ENCODE assay signal across 14 cellular contexts in the genomic region with DNA sequence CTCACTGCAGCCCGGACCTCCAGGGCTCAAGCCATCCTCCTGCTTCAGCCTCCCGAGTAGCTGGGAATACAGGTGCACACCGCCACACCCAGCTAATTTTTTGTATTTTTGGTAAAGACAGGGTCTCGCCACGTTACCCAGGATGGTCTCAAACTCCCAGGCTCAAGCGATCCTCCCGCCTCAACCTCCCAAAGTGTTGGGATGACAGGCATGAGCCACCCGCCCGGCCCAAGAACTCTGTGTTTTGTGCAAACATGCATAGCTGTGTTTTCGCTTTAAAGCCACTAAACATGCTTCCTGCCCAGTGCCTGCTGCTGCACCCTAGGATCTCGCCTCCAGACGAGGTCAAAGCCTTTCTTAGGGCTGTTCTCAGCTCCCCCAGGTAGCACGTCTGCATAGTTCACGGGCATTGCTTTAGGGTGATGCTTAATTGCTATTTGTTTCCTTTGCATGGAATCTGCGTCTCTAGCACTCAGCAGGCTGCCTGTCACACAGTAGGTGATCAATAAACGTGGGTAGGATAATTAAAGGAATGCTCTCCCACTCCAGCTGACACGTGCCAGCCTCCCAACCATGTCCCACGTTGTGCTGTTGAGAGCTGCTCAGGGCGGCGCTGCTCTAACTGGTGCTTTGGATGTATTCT. TPM values are rescaled to one million over a fixed set of nuclear protein-coding genes. Genes with fewer than 3 reads are reported as not detected.
DNase-seq lines count a peak whose midpoint lies in the region; ATAC-seq and TF ChIP-seq lines count a peak whose summit lies in the region.
"Had no signal": no experiment of that assay in that cellular context is flagged by ENCODE, and none has a peak within 500 bp of the region (broad histone marks: within the 10 kb centered on the region; RNA-seq: fewer than 3 reads in every experiment).

No MANE protein-coding gene starts in this region.

- H3K27me3 Mint-ChIP-seq in neural crest cell (ENCODE audit: low read depth), result no peaks in the 10 kb centered on the region
- H3K27me3 Mint-ChIP-seq: stimulated activated naive CD8-positive, alpha-beta T cell treated with anti-CD3 and anti-CD28 coated beads, Interleukin-15, Interleukin-2, amounts not matched to agents 100 ng/mL and 50 ng/mL, for 24 hours had no signal

- no peaks in the 10 kb centered on the region for H3K9me3 ChIP-seq in Panc1 (ENCODE audit: control insufficient read depth, insufficient read depth, low read depth, low read length)
- no peaks in the 10 kb centered on the region for H3K9me3 ChIP-seq in upper lobe of right lung

- H3K27ac ChIP-seq in Panc1 (ENCODE audit: low read length) (no peak overlapping the region), upper lobe of right lung (no peak overlapping the region)
- H3K27ac ChIP-seq: KMS-11 had no signal

- no TSS peak for BruUV-seq in Panc1 (replicated peaks; lab: Mats Ljungman, UMichigan)

- no peaks in the 10 kb centered on the region for H3K36me3 Mint-ChIP-seq in neural crest cell (ENCODE audit: low read depth)

- H3K36me3 ChIP-seq in Panc1 (ENCODE audit: control insufficient read depth, insufficient read depth, low read length) (no peaks in the 10 kb centered on the region), upper lobe of right lung (no peaks in the 10 kb centered on the region)

- ATAC-seq in Panc1 (0 out of 2 replicates have a peak, but pooled peaks have one; percentile 4), upper lobe of right lung (no peak)

- CTCF ChIA-PET in Panc1 (lab: Charles Lee), result interaction anchor here (0.9 to 1.1 kb wide), 2 partner anchors 25 to 112 kb away, joined by 4 to 10 read pairs; no protein-coding TSS in a partner anchor

- TF ChIP-seq CTCF in Panc1 (IDR thresholded peaks at IDR 0.05), result no peak
- no peak for TF ChIP-seq CTCF in epithelial cell of proximal tubule (conservative IDR thresholded peaks at IDR 0.05; ENCODE audit: low read depth, low read length)
- no peak for TF ChIP-seq CTCF in neural crest cell (conservative IDR thresholded peaks at IDR 0.05)
- TF ChIP-seq CTCF in upper lobe of right lung (IDR thresholded peaks at IDR 0.05), result no peak

- no peaks in the 10 kb centered on the region for H3K27me3 ChIP-seq in Panc1 (ENCODE audit: control insufficient read depth, insufficient read depth, low read length)
- no peaks in the 10 kb centered on the region for H3K27me3 ChIP-seq in upper lobe of right lung

- in situ Hi-C loops in Panc1 (cut with HindIII; ENCODE audit: low pct_unique_long_range_greater_than_20kb, low sequenced_read_pairs), result no loop called here

- H3K4me1 Mint-ChIP-seq in neural crest cell, result peaks cover 9% of the 10 kb centered on the region

- H3K9me3 Mint-ChIP-seq in neural crest cell, result no peaks in the 10 kb centered on the region
- H3K9me3 Mint-ChIP-seq: stimulated activated naive CD8-positive, alpha-beta T cell treated with anti-CD3 and anti-CD28 coated beads, Interleukin-15, Interleukin-2, amounts not matched to agents 100 ng/mL and 50 ng/mL, for 24 hours had no signal

- intact Hi-C loops in Panc1 (cut with micrococcal nuclease; ENCODE audit: unreplicated experiment), result loop anchor here (1.0 kb wide), 1 partner anchor 20 kb away; no protein-coding TSS in a partner anchor
- intact Hi-C loops in upper lobe of right lung (cut with DNase I), result no loop called here

- H3K27ac Mint-ChIP-seq in neural crest cell (ENCODE audit: unreplicated experiment), result no peak overlapping the region
- H3K27ac Mint-ChIP-seq: stimulated activated naive CD8-positive, alpha-beta T cell treated with anti-CD3 and anti-CD28 coated beads, Interleukin-15, Interleukin-2, amounts not matched to agents 100 ng/mL and 50 ng/mL, for 24 hours had no signal

- H3K4me1 ChIP-seq in Panc1 (ENCODE audit: control insufficient read depth, insufficient read depth, low read length) (peaks cover 16% of the 10 kb centered on the region), upper lobe of right lung (peaks cover 12% of the 10 kb centered on the region)

- POLR2A ChIA-PET in Panc1 (lab: Charles Lee), result interaction anchor here (0.5 to 1.0 kb wide), 3 partner anchors 53 to 399 kb away, joined by 3 to 15 read pairs (median 11); no protein-coding TSS in a partner anchor

- H3K4me3 ChIP-seq in Panc1 (ENCODE audit: low read depth in 2 of 2, low read length in 2 of 2) (peak overlapping the region; percentile 30 to 70), epithelial cell of proximal tubule (ENCODE audit: low read depth, low read length) (peak overlapping the region; percentile 51), upper lobe of right lung (peak overlapping the region; percentile 36)

- DNase-seq in Panc1 (ENCODE audit: low read depth, low spot score) (no peak), epithelial cell of proximal tubule (ENCODE audit: low read depth) (no peak), neural crest cell (ENCODE audit: low read depth, low spot score) (no peak), upper lobe of right lung (no peak), COLO668 (lab: John Stamatoyannopoulos, UW; ENCODE audit: unreplicated experiment) (no peak), CD1c-positive myeloid dendritic cell (ENCODE audit: extremely low spot score) (no peak), retina (no peak)
- DNase-seq: activated CD4-positive, alpha-beta T cell treated with anti-CD3 and anti-CD28 coated beads, Interleukin-2, amount 50 U/mL, for 4 hours; activated effector memory CD4-positive, alpha-beta T cell treated with anti-CD3 and anti-CD28 coated beads, Interleukin-2, amount 50 U/mL, for 16 hours; central memory CD4-positive, alpha-beta T cell; stimulated activated CD4-positive, alpha-beta T cell treated with anti-CD3 and anti-CD28 coated beads, Interleukin-4, amount 100 ng/mL, for 1 hour; T-helper 1 cell had no signal

- peak overlapping the region; percentile 60 for H3K4me3 Mint-ChIP-seq in neural crest cell
- H3K4me3 Mint-ChIP-seq: stimulated activated naive CD8-positive, alpha-beta T cell treated with anti-CD3 and anti-CD28 coated beads, Interleukin-15, Interleukin-2, amounts not matched to agents 100 ng/mL and 50 ng/mL, for 24 hours had no signal

RNA-seq across cellular contexts. Expression of a gene that starts 51.0 kb away (rescaled TPM):
- 72.7 TPM for total RNA-seq in Panc1 (2021; ENCODE audit: unreplicated experiment)
- polyA plus RNA-seq in Panc1 (2012; ENCODE audit: insufficient read length), result 17.7 TPM
- 24.4 and 30.4 TPM in 2 replicates for total RNA-seq in epithelial cell of proximal tubule
- 28.1 and 29.1 TPM in 2 replicates for total RNA-seq in neural crest cell
- 33.3 TPM for total RNA-seq in upper lobe of right lung
